In genomic region chr11:79116600-79116999, GRCh38 we compare ENCODE assay signal across 16 cellular contexts.
"Had no signal": no experiment of that assay in that cellular context is flagged by ENCODE, and none has a peak within 500 bp of the region (broad histone marks: within the 10 kb centered on the region; RNA-seq: fewer than 3 reads in every experiment).

No MANE protein-coding gene starts in this region.

- H3K36me3 ChIP-seq: thoracic aorta, upper lobe of left lung had no signal

- H3K27ac ChIP-seq: coronary artery, thoracic aorta, upper lobe of left lung had no signal

- H3K4me1 ChIP-seq: upper lobe of left lung had no signal

- H3K9me3 ChIP-seq: thoracic aorta, upper lobe of left lung had no signal

- DNase-seq: activated CD4-positive, alpha-beta T cell treated with anti-CD3 and anti-CD28 coated beads for 36 hours; activated CD4-positive, alpha-beta T cell treated with anti-CD3 and anti-CD28 coated beads, Interleukin-2, amount 50 U/mL, for 4 hours; activated CD8-positive, alpha-beta memory T cell treated with anti-CD3 and anti-CD28 coated beads, Interleukin-2, amount 50 U/mL, for 48 hours; activated naive CD4-positive, alpha-beta T cell; activated T-cell treated with anti-CD3 and anti-CD28 coated beads, Interleukin-2, amount 50 U/mL, for 4 hours; cerebellar nuclear complex; endodermal cell; hippocampal formation; left cardiac atrium; stimulated activated CD4-positive, alpha-beta T cell treated with anti-CD3 and anti-CD28 coated beads, Interleukin-4, amount 100 ng/mL, for 1 hour; stimulated activated naive CD4-positive, alpha-beta T cell; T-cell; upper lobe of left lung had no signal

- H3K27me3 ChIP-seq: upper lobe of left lung had no signal

- ATAC-seq: activated CD4-positive, alpha-beta T cell treated with anti-CD3 and anti-CD28 coated beads for 36 hours; activated T-cell treated with anti-CD3 and anti-CD28 coated beads, Interleukin-2, amount 50 U/mL, for 4 hours; left cardiac atrium; natural killer cell treated with Interleukin-12 subunit alpha and Interleukin-12 subunit beta and Interleukin-15 and Interleukin-18, amount 100 ng/mL, for 72 hours; T-cell had no signal

- H3K4me3 ChIP-seq: coronary artery, thoracic aorta, upper lobe of left lung had no signal
